8 cellular contexts compared by ENCODE assay signal in genomic region chr11:103257360-103257759, GRCh38.
DNase-seq lines count a peak whose midpoint lies in the region; ATAC-seq and TF ChIP-seq lines count a peak whose summit lies in the region.

No MANE protein-coding gene starts in this region.

- H3K27ac ChIP-seq in DOHH2 (ENCODE audit: low read depth, low read length) = no peak overlapping the region

- DNase-seq in LoVo (ENCODE audit: low spot score) = peak; percentile 2
- DNase-seq in WTC11 (ENCODE audit: low spot score) = no peak
- DNase-seq in kidney glomerular epithelial cell (lab: John Stamatoyannopoulos, UW) = peak; percentile 4
- no peak for DNase-seq in GF-D8 (lab: John Stamatoyannopoulos, UW)

- ATAC-seq in WTC11 = peak; percentile 97
- ATAC-seq in GM21717 (IDR thresholded peaks at IDR 0.05; ENCODE audit: unreplicated experiment) = no peak
- ATAC-seq in HG03196 (IDR thresholded peaks at IDR 0.05; ENCODE audit: unreplicated experiment) = no peak
- no peak for ATAC-seq in GM21825 (IDR thresholded peaks at IDR 0.05; ENCODE audit: unreplicated experiment)

- no peaks in the 10 kb centered on the region for H3K27me3 Mint-ChIP-seq in WTC11 (ENCODE audit: low read depth)

- no peak overlapping the region for H3K27ac Mint-ChIP-seq in WTC11

- no peaks in the 10 kb centered on the region for H3K4me1 ChIP-seq in DOHH2 (ENCODE audit: control insufficient read depth, low read length)

- H3K4me2 ChIP-seq in DOHH2 (ENCODE audit: low read length) = no peak overlapping the region

- H3K4me3 Mint-ChIP-seq in WTC11 = no peak overlapping the region

- no peaks in the 10 kb centered on the region; the same call in 1 of the 2 replicates for H3K36me3 Mint-ChIP-seq in WTC11

- no peaks in the 10 kb centered on the region for H4K20me1 ChIP-seq in DOHH2 (ENCODE audit: control insufficient read depth, insufficient read depth, low read depth, low read length)

- H3K4me3 ChIP-seq in DOHH2 (ENCODE audit: low read length) = no peak overlapping the region

- no peaks in the 10 kb centered on the region for H3K27me3 ChIP-seq in DOHH2 (ENCODE audit: control insufficient read depth, low read length)

- peaks cover 6% of the 10 kb centered on the region for H3K4me1 Mint-ChIP-seq in WTC11

- H3K9me3 Mint-ChIP-seq in WTC11 = no peaks in the 10 kb centered on the region

- no peaks in the 10 kb centered on the region for H3K36me3 ChIP-seq in DOHH2 (ENCODE audit: control insufficient read depth, low read length)

- H3K79me2 ChIP-seq in DOHH2 (ENCODE audit: control insufficient read depth, low read length) = no peaks in the 10 kb centered on the region

- no peaks in the 10 kb centered on the region for H3K9me3 ChIP-seq in DOHH2 (ENCODE audit: control insufficient read depth, insufficient read depth, low read length)

- POLR2A ChIA-PET in WTC11 (lab: Charles Lee) = no interaction called here

- no peaks in the 10 kb centered on the region for H3K9me2 ChIP-seq in DOHH2 (replicated peaks; ENCODE audit: control insufficient read depth, low read length)

- CTCF ChIA-PET in WTC11 (lab: Charles Lee) = no interaction called here

- TF ChIP-seq CTCF in DOHH2 (IDR thresholded peaks at IDR 0.05; ENCODE audit: low read depth, low read length, poor library complexity, severe bottlenecking) (peak; percentile 35), WTC11 (IDR thresholded peaks at IDR 0.05) (no peak)

- no peaks in the 10 kb centered on the region for H3F3A ChIP-seq in DOHH2 (ENCODE audit: control insufficient read depth, insufficient read depth)

TF ChIP-seq in WTC11, 78 proteins besides CTCF, POLR2A, EP300 and RAD21:
- TF ChIP-seq FOXJ3 (CRISPR knock-in tag; IDR thresholded peaks at IDR 0.05; ENCODE audit: borderline replicate concordance) (no peak), FOXK1 (CRISPR knock-in tag; IDR thresholded peaks at IDR 0.05) (no peak), ATF6 (CRISPR knock-in tag; IDR thresholded peaks at IDR 0.05) (no peak), USF1 (CRISPR knock-in tag; IDR thresholded peaks at IDR 0.05) (no peak), JAZF1 (CRISPR knock-in tag; IDR thresholded peaks at IDR 0.05) (no peak), ZNF232 (CRISPR knock-in tag; IDR thresholded peaks at IDR 0.05) (no peak), TEAD1 (CRISPR knock-in tag; IDR thresholded peaks at IDR 0.05) (no peak), ERG (CRISPR knock-in tag; IDR thresholded peaks at IDR 0.05) (no peak), STAT6 (CRISPR knock-in tag; conservative IDR thresholded peaks at IDR 0.05; ENCODE audit: low read depth) (no peak), E2F5 (CRISPR knock-in tag; IDR thresholded peaks at IDR 0.05) (no peak), ZNF671 (CRISPR knock-in tag; IDR thresholded peaks at IDR 0.05) (no peak)

Comparison
In these comparisons a context has a peak if more than half of its experiments do, and no peak if none do; other contexts are left out.
1. DNase-seq: peak in LoVo (single experiment) and kidney glomerular epithelial cell (single experiment); none in WTC11 (single experiment) and GF-D8 (single experiment).